Comparison of ENCODE assay signal across 18 cellular contexts in genomic region chr4:7750508-7750907, GRCh38.
DNase-seq lines count a peak whose midpoint lies in the region; ATAC-seq, FAIRE-seq and TF ChIP-seq lines count a peak whose summit lies in the region.
"Had no signal": no experiment of that assay in that cellular context is flagged by ENCODE, and none has a peak within 500 bp of the region (broad histone marks: within the 10 kb centered on the region; RNA-seq: fewer than 3 reads in every experiment).

No MANE protein-coding gene starts in this region.

- H3K9me3 Mint-ChIP-seq in activated naive CD8-positive, alpha-beta T cell (ENCODE audit: low read depth) = no peaks in the 10 kb centered on the region
- no peaks in the 10 kb centered on the region for H3K9me3 Mint-ChIP-seq in activated naive CD8-positive, alpha-beta T cell treated with anti-CD3 and anti-CD28 coated beads for 36 hours

- H3K4me3 Mint-ChIP-seq in activated naive CD8-positive, alpha-beta T cell = no peak overlapping the region
- H3K4me3 Mint-ChIP-seq in activated naive CD8-positive, alpha-beta T cell treated with anti-CD3 and anti-CD28 coated beads for 36 hours = no peak overlapping the region
- H3K4me3 Mint-ChIP-seq: CD4-positive, CD25-positive, alpha-beta regulatory T cell had no signal

- no peaks in the 10 kb centered on the region for H3K9me3 ChIP-seq in MM.1S (replicated peaks; ENCODE audit: insufficient read depth, low read length)
- H3K9me3 ChIP-seq in left lung = no peaks in the 10 kb centered on the region
- H3K9me3 ChIP-seq: HAP-1 had no signal

- ATAC-seq in left lung = peak; percentile 84

- no peak for DNase-seq in activated naive CD8-positive, alpha-beta T cell treated with anti-CD3 and anti-CD28 coated beads for 36 hours
- DNase-seq in MM.1S (no peak), left lung (peak in 1 of 2 donors; percentile 27), stromal cell of bone marrow (ENCODE audit: low read depth) (peak; percentile 8), NCI-H2029 (lab: John Stamatoyannopoulos, UW) (no peak), GM12892 (ENCODE audit: insufficient read length) (no peak), COLO668 (lab: John Stamatoyannopoulos, UW; ENCODE audit: unreplicated experiment) (no peak)
- DNase-seq: ACHN; CD4-positive, CD25-positive, alpha-beta regulatory T cell; DMS79; MV-4-11; NCI-H1417; NCI-H1930; NCI-H510A; NCI-H774 had no signal

- H4K20me1 ChIP-seq in MM.1S (ENCODE audit: insufficient read depth, low read length) = no peaks in the 10 kb centered on the region

- no peak for TF ChIP-seq POLR2A in GM12892 (IDR thresholded peaks at IDR 0.05; ENCODE audit: low read depth, low read length)

- no peaks in the 10 kb centered on the region for H3K27me3 Mint-ChIP-seq in activated naive CD8-positive, alpha-beta T cell
- H3K27me3 Mint-ChIP-seq in activated naive CD8-positive, alpha-beta T cell treated with anti-CD3 and anti-CD28 coated beads for 36 hours = no peaks in the 10 kb centered on the region

- H3K27ac ChIP-seq in MM.1S (ENCODE audit: low read length) (peak overlapping the region; percentile 86), left lung (peak overlapping the region in 1 of 2 donors; percentile 45)

- peak overlapping the region; percentile 11 for H3K4me2 ChIP-seq in MM.1S (ENCODE audit: low read depth, low read length)

- no peak overlapping the region for H2AFZ ChIP-seq in MM.1S (ENCODE audit: low read length)

- H3K4me1 ChIP-seq in MM.1S (ENCODE audit: low read length) = peaks cover 34% of the 10 kb centered on the region
- peaks cover 0 to 6% of the 10 kb centered on the region in 2 donors for H3K4me1 ChIP-seq in left lung
- H3K4me1 ChIP-seq: HAP-1 had no signal

- H3K27ac Mint-ChIP-seq in activated naive CD8-positive, alpha-beta T cell = peak overlapping the region; percentile 94
- no peak overlapping the region for H3K27ac Mint-ChIP-seq in activated naive CD8-positive, alpha-beta T cell treated with anti-CD3 and anti-CD28 coated beads for 36 hours

- H3K9me2 ChIP-seq in MM.1S (replicated peaks; ENCODE audit: insufficient read depth, low read length) = no peaks in the 10 kb centered on the region

- peaks cover 34% of the 10 kb centered on the region; the same call in 1 of the 2 replicates for H3K27me3 ChIP-seq in MM.1S (replicated peaks; ENCODE audit: insufficient read depth, low read length)
- H3K27me3 ChIP-seq in left lung = no peaks in the 10 kb centered on the region

- no peak overlapping the region for H3K4me3 ChIP-seq in MM.1S (ENCODE audit: low read length)
- H3K4me3 ChIP-seq in left lung = no peak overlapping the region
- H3K4me3 ChIP-seq: HAP-1 had no signal

- H3F3A ChIP-seq in MM.1S (ENCODE audit: insufficient read depth, low read length) = peaks cover 25% of the 10 kb centered on the region

- FAIRE-seq in GM12892 (lab: Jason Lieb, UNC) = no peak
- FAIRE-seq: D721Med had no signal

- H3K9ac ChIP-seq in MM.1S (ENCODE audit: low read length) = no peak overlapping the region

- H3K4me1 Mint-ChIP-seq in activated naive CD8-positive, alpha-beta T cell (ENCODE audit: low read depth) = peaks cover 27% of the 10 kb centered on the region
- H3K4me1 Mint-ChIP-seq in activated naive CD8-positive, alpha-beta T cell treated with anti-CD3 and anti-CD28 coated beads for 36 hours = peaks cover 8% of the 10 kb centered on the region

- no peak for TF ChIP-seq CTCF in MM.1S (IDR thresholded peaks at IDR 0.05; ENCODE audit: low read length)
- TF ChIP-seq CTCF in left lung (IDR thresholded peaks at IDR 0.05) = no peak

- intact Hi-C loops in left lung (cut with DNase I) = no loop called here

- H3K79me2 ChIP-seq in MM.1S (ENCODE audit: low read length) = peaks cover 12% of the 10 kb centered on the region

- no peaks in the 10 kb centered on the region for H3K36me3 ChIP-seq in MM.1S (replicated peaks; ENCODE audit: insufficient read depth, low read length)
- H3K36me3 ChIP-seq in left lung = no peaks in the 10 kb centered on the region
- H3K36me3 ChIP-seq: HAP-1 had no signal

- H3K36me3 Mint-ChIP-seq in activated naive CD8-positive, alpha-beta T cell = no peaks in the 10 kb centered on the region
- no peaks in the 10 kb centered on the region for H3K36me3 Mint-ChIP-seq in activated naive CD8-positive, alpha-beta T cell treated with anti-CD3 and anti-CD28 coated beads for 36 hours
- H3K36me3 Mint-ChIP-seq: CD4-positive, CD25-positive, alpha-beta regulatory T cell had no signal
